ENCODE assay signal across 3 cellular contexts in genomic region chr16:6916946-6917345, GRCh38.
"Had no signal": no experiment of that assay in that cellular context is flagged by ENCODE, and none has a peak within 500 bp of the region (broad histone marks: within the 10 kb centered on the region; RNA-seq: fewer than 3 reads in every experiment).

No MANE protein-coding gene starts in this region.

- ATAC-seq: GM12878 had no signal

- DNase-seq: GDM1, GF-D8 had no signal

- H3K4me3 ChIP-seq: GM12878 had no signal
